ENCODE assay signal across 1 cellular context in genomic region chr18:13809025-13809384, GRCh38.
TF ChIP-seq lines count a peak whose summit lies in the region.

No MANE protein-coding gene starts in this region.

TF ChIP-seq in GM23338, 12 proteins besides CTCF, POLR2A, EP300 and RAD21 (continued from another document):
- TF ChIP-seq ZNF462 (CRISPR knock-in tag; IDR thresholded peaks at IDR 0.05), result no peak
- TF ChIP-seq ZNF114 (CRISPR knock-in tag; IDR thresholded peaks at IDR 0.05), result no peak
- TF ChIP-seq, protein P1, sequence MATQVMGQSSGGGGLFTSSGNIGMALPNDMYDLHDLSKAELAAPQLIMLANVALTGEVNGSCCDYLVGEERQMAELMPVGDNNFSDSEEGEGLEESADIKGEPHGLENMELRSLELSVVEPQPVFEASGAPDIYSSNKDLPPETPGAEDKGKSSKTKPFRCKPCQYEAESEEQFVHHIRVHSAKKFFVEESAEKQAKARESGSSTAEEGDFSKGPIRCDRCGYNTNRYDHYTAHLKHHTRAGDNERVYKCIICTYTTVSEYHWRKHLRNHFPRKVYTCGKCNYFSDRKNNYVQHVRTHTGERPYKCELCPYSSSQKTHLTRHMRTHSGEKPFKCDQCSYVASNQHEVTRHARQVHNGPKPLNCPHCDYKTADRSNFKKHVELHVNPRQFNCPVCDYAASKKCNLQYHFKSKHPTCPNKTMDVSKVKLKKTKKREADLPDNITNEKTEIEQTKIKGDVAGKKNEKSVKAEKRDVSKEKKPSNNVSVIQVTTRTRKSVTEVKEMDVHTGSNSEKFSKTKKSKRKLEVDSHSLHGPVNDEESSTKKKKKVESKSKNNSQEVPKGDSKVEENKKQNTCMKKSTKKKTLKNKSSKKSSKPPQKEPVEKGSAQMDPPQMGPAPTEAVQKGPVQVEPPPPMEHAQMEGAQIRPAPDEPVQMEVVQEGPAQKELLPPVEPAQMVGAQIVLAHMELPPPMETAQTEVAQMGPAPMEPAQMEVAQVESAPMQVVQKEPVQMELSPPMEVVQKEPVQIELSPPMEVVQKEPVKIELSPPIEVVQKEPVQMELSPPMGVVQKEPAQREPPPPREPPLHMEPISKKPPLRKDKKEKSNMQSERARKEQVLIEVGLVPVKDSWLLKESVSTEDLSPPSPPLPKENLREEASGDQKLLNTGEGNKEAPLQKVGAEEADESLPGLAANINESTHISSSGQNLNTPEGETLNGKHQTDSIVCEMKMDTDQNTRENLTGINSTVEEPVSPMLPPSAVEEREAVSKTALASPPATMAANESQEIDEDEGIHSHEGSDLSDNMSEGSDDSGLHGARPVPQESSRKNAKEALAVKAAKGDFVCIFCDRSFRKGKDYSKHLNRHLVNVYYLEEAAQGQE (IDR thresholded peaks at IDR 0.05; ENCODE audit: unreplicated experiment), result no peak
- TF ChIP-seq EZH2 (IDR thresholded peaks at IDR 0.05; ENCODE audit: low read depth, unreplicated experiment), result no peak
